In genomic region chr16:3580686-3581085, GRCh38 we compare ENCODE assay signal across 1 cellular context.
TF ChIP-seq lines count a peak whose summit lies in the region.

No MANE protein-coding gene starts in this region.

TF ChIP-seq in H1, 55 proteins besides CTCF, POLR2A, EP300 and RAD21 (continued from another document):
- TF ChIP-seq JUN (IDR thresholded peaks at IDR 0.05; ENCODE audit: low read depth, low read length) (no peak), SIN3A (conservative IDR thresholded peaks at IDR 0.05 in 1 of 2, IDR thresholded peaks at IDR 0.05 in 1 of 2; ENCODE audit: low read depth in 1 of 2, low read length in 2 of 2) (no peak), CBX5 (IDR thresholded peaks at IDR 0.05; ENCODE audit: low read depth, low read length) (no peak), EZH2 (IDR thresholded peaks at IDR 0.05; ENCODE audit: low read depth, low read length, severe bottlenecking) (no peak), RXRA (IDR thresholded peaks at IDR 0.05; ENCODE audit: insufficient read depth, low read depth, low read length) (no peak), CBX8 (IDR thresholded peaks at IDR 0.05; ENCODE audit: borderline replicate concordance, low read depth, low read length) (no peak)
